ENCODE assay signal across 8 cellular contexts in the genomic region with DNA sequence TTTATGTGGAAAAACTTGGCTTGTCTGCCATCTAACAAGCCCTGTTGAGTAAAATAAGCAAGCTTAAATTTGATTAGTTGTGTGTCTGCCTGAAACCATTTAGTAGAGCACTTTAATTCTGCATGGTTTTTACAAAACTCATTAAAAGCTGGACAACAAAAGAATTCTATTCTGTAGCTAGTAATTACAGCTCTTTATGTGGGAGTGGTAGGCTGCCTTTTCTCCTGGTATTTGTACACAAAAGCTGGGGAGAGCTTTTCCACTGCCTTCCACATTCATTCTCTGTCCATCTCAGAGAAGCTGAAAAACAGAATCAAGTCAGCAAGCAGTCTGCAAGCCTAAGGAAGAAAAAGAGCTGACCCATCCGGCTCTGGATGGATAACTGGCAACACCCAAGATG. TPM values are rescaled to one million over a fixed set of nuclear protein-coding genes. Genes with fewer than 3 reads are reported as not detected.
DNase-seq lines count a peak whose midpoint lies in the region; ATAC-seq, FAIRE-seq and TF ChIP-seq lines count a peak whose summit lies in the region.

No MANE protein-coding gene starts in this region.

- H3K36me3 ChIP-seq in breast epithelium: no peaks in the 10 kb centered on the region
- H3K36me3 ChIP-seq in mucosa of descending colon (ENCODE audit: low read depth): no peaks in the 10 kb centered on the region

- H3K9me3 ChIP-seq in breast epithelium: no peaks in the 10 kb centered on the region
- no peaks in the 10 kb centered on the region for H3K9me3 ChIP-seq in mucosa of descending colon

- peak overlapping the region; percentile 79 to 91 for H3K27ac ChIP-seq in breast epithelium

- TF ChIP-seq CTCF in AG04449 (IDR thresholded peaks at IDR 0.05; ENCODE audit: insufficient read depth, low read length, missing control alignments) (no peak), NB4 (IDR thresholded peaks at IDR 0.05; ENCODE audit: low read depth, low read length) (no peak), breast epithelium (IDR thresholded peaks at IDR 0.05) (no peak), mucosa of descending colon (IDR thresholded peaks at IDR 0.05) (no peak)

- CTCF ChIA-PET in AG04449 (lab: Yijun Ruan, JAX): interaction anchor here (1.0 to 3.1 kb wide), 8 partner anchors 8 to 331 kb away, joined by 3 to 16 read pairs (median 4); no protein-coding TSS in a partner anchor

- H3K27me3 ChIP-seq in breast epithelium: no peaks in the 10 kb centered on the region

- FAIRE-seq in frontal cortex (lab: Jason Lieb, UNC): no peak

- DNase-seq in AG04449 (ENCODE audit: low read depth, low spot score): no peak
- no peak for DNase-seq in NB4 (ENCODE audit: low read depth)
- DNase-seq in breast epithelium (ENCODE audit: low spot score in 2 of 2): no peak
- DNase-seq in mucosa of descending colon: no peak
- no peak for DNase-seq in frontal cortex (ENCODE audit: low spot score in 2 of 2)
- no peak for DNase-seq in MV-4-11 (lab: John Stamatoyannopoulos, UW)
- no peak for DNase-seq in NCI-H187 (lab: John Stamatoyannopoulos, UW)

- TF ChIP-seq POLR2A in NB4 (IDR thresholded peaks at IDR 0.05; ENCODE audit: extremely low read depth, insufficient read length) (no peak), breast epithelium (IDR thresholded peaks at IDR 0.05) (no peak)

- POLR2A ChIA-PET in AG04449 (lab: Yijun Ruan, JAX): interaction anchor here (0.7 to 1.3 kb wide), 5 partner anchors 34 to 412 kb away, joined by 3 to 5 read pairs (median 3); no protein-coding TSS in a partner anchor

- H3K4me1 ChIP-seq in breast epithelium (no peaks in the 10 kb centered on the region), mucosa of descending colon (ENCODE audit: low read depth) (peaks cover 21% of the 10 kb centered on the region)

- intact Hi-C loops in breast epithelium (cut with DNase I; ENCODE audit: low total_unique reads) (no loop called here), mucosa of descending colon (cut with DNase I, micrococcal nuclease) (loop anchor here (10.0 kb wide), 3 partner anchors 53 to 317 kb away; no protein-coding TSS in a partner anchor)

- H3K4me3 ChIP-seq in AG04449 (ENCODE audit: low read depth, low read length) (peak overlapping the region; percentile 80), NB4 (ENCODE audit: low read depth, low read length) (peak overlapping the region; percentile 87), breast epithelium (peak overlapping the region; percentile 96 to 100 (median 96)), mucosa of descending colon (peak overlapping the region; percentile 85)

- no peak for ATAC-seq in mucosa of descending colon
- no peak for ATAC-seq in HG02981 (IDR thresholded peaks at IDR 0.05; ENCODE audit: unreplicated experiment)

RNA-seq across cellular contexts. Expression of gene ETS2, which starts 1.8 kb away (rescaled TPM):
- total RNA-seq in breast epithelium: 10 to 100 TPM; 48.0 to 60.0 (median 57.5) TPM
- total RNA-seq in mucosa of descending colon: 100 to 1,000 TPM; 115 to 222 (median 171) TPM
- total RNA-seq in frontal cortex: 11.0 TPM
